ENCODE assay signal across 9 cellular contexts in the genomic region with DNA sequence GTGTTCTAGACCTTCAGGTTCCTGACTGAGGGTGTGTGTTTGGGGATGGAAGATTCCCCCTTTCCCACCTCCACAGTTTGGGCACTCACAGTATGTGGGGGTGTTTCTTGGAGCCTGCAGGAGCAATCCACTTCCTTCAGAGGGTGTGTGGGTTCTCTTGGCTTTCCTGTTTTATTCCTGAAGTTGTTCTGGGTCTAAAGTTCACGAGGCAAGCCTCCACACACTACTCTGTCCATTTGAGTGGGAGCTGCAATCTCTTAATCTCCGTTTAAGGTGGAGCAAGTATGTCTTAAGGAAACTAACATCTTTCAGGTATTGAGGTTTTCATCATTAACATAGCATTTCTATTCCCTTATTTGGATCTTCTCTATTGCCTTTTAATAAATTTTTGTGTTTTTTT.
"Had no signal": no experiment of that assay in that cellular context is flagged by ENCODE, and none has a peak within 500 bp of the region (broad histone marks: within the 10 kb centered on the region; RNA-seq: fewer than 3 reads in every experiment).

No MANE protein-coding gene starts in this region.

- H2AFZ ChIP-seq: GM23248 had no signal

- DNase-seq: GM23248, GOT3, H7, HFFc6, KG1 had no signal

- H3K36me3 ChIP-seq: HAP-1 had no signal

- ATAC-seq: HCT116, HepG2, K562 had no signal

- H3K9me3 ChIP-seq: HAP-1 had no signal

- H3K4me1 ChIP-seq: HAP-1 had no signal

- H3K9ac ChIP-seq: GM23248 had no signal

- H3K4me3 ChIP-seq: GM23248, HAP-1, K562 had no signal

- H3K27ac ChIP-seq: GM23248 had no signal
